Comparison of ENCODE assay signal across 36 cellular contexts in the genomic region with DNA sequence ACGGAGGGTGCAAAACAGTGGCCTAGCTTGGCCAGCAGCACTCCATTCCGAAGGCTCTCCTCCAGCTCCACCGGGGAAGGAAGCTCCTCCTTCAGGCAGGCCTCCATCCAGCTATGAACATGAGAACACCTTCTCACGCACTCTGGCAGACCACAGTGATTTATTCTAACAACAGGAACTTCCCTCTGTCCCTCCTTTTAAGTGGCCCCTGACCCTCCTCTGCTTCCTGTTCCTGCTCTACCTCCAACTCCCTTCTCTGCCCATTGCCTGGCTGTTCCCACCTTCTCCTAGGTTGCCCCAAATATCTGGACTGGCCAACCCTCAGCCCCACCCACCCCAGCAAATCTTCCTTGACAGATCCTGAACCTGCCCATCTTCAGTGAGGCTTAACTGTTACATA. TPM values are rescaled to one million over a fixed set of nuclear protein-coding genes. Genes with fewer than 3 reads are reported as not detected.
"Had no signal": no experiment of that assay in that cellular context is flagged by ENCODE, and none has a peak within 500 bp of the region (broad histone marks: within the 10 kb centered on the region; RNA-seq: fewer than 3 reads in every experiment).

No MANE protein-coding gene starts in this region.

- ATAC-seq: activated CD4-positive, CD25-positive, alpha-beta regulatory T cell treated with anti-CD3 and anti-CD28 coated beads, Interleukin-2, amount 50 U/mL, for 24 hours; activated CD8-positive, alpha-beta T cell treated with anti-CD3 and anti-CD28 coated beads for 36 hours; activated naive CD8-positive, alpha-beta T cell treated with anti-CD3 and anti-CD28 coated beads, Interleukin-2, amount 50 U/mL, for 24 hours; activated T-cell treated with anti-CD3 and anti-CD28 coated beads, Interleukin-2, amount 50 U/mL, for 4 hours; gastroesophageal sphincter; heart right ventricle; T-helper 17 cell had no signal

- H3K4me1 Mint-ChIP-seq: activated B cell treated with CpG ODN at 0.5 μM for 24 hours had no signal

- DNase-seq: activated B cell treated with CpG ODN at 0.5 μM for 24 hours; activated CD4-positive, alpha-beta T cell treated with anti-CD3 and anti-CD28 coated beads for 48 hours; activated CD4-positive, alpha-beta T cell treated with anti-CD3 and anti-CD28 coated beads, Interleukin-2, amount 50 U/mL, for 1 hour; activated CD4-positive, alpha-beta T cell treated with anti-CD3 and anti-CD28 coated beads, Interleukin-2, amount 50 U/mL, for 48 hours; activated CD8-positive, alpha-beta memory T cell treated with anti-CD3 and anti-CD28 coated beads for 24 hours; activated CD8-positive, alpha-beta T cell treated with anti-CD3 and anti-CD28 coated beads for 36 hours; activated effector memory CD4-positive, alpha-beta T cell treated with anti-CD3 and anti-CD28 coated beads, Interleukin-2, amount 50 U/mL, for 16 hours; activated naive CD4-positive, alpha-beta T cell treated with anti-CD3 and anti-CD28 coated beads for 36 hours; activated naive CD8-positive, alpha-beta T cell treated with anti-CD3 and anti-CD28 coated beads for 36 hours; activated naive CD8-positive, alpha-beta T cell treated with anti-CD3 and anti-CD28 coated beads, Interleukin-2, amount 50 U/mL, for 24 hours; activated T-cell treated with anti-CD3 and anti-CD28 coated beads, Interleukin-2, amount 50 U/mL, for 4 hours; adrenal gland; amygdala; central memory CD4-positive, alpha-beta T cell; cerebellar nuclear complex; colonic mucosa; effector CD8-positive, alpha-beta T cell; esophagus squamous epithelium; foreskin melanocyte; heart right ventricle; T-helper 17 cell; T1000; WERI-Rb-1 had no signal

- H3K27me3 Mint-ChIP-seq: brain had no signal

- H3K4me3 Mint-ChIP-seq: activated B cell treated with CpG ODN at 0.5 μM for 24 hours; activated CD8-positive, alpha-beta T cell treated with anti-CD3 and anti-CD28 coated beads for 36 hours; activated naive CD4-positive, alpha-beta T cell treated with anti-CD3 and anti-CD28 coated beads for 36 hours; activated naive CD4-positive, alpha-beta T cell treated with anti-CD3 and anti-CD28 coated beads, Interleukin-2, amount 50 U/mL, for 24 hours; activated naive CD8-positive, alpha-beta T cell treated with anti-CD3 and anti-CD28 coated beads for 36 hours; activated naive CD8-positive, alpha-beta T cell treated with anti-CD3 and anti-CD28 coated beads, Interleukin-2, amount 50 U/mL, for 24 hours; activated T-cell treated with anti-CD3 and anti-CD28 coated beads, Interleukin-2, amount 50 U/mL, for 4 hours; brain; T-helper 17 cell; T-helper 2 cell treated with Interferon-gamma antibody and Interleukin-4, amounts not matched to agents 5 μg/mL and 100 μg/mL, for 36 hours had no signal

- H3K36me3 Mint-ChIP-seq: activated naive CD4-positive, alpha-beta T cell treated with anti-CD3 and anti-CD28 coated beads, Interleukin-2, amount 50 U/mL, for 24 hours; brain had no signal

- H3K9me3 Mint-ChIP-seq: activated B cell treated with CpG ODN at 0.5 μM for 24 hours; activated CD8-positive, alpha-beta T cell treated with anti-CD3 and anti-CD28 coated beads for 36 hours; activated naive CD4-positive, alpha-beta T cell treated with anti-CD3 and anti-CD28 coated beads for 36 hours; activated naive CD4-positive, alpha-beta T cell treated with anti-CD3 and anti-CD28 coated beads, Interleukin-2, amount 50 U/mL, for 24 hours; activated naive CD8-positive, alpha-beta T cell treated with anti-CD3 and anti-CD28 coated beads for 36 hours; activated naive CD8-positive, alpha-beta T cell treated with anti-CD3 and anti-CD28 coated beads, Interleukin-2, amount 50 U/mL, for 24 hours; activated T-cell treated with anti-CD3 and anti-CD28 coated beads, Interleukin-2, amount 50 U/mL, for 4 hours; activated T-helper 2 cell treated with anti-CD3 and anti-CD28 coated beads, Interferon-gamma antibody, Interleukin-2, Interleukin-4, amounts not matched to agents 10 μg/mL and 5 μg/mL and 100 μg/mL, durations not matched to agents 14 hours and 24 hours and 36 hours; brain; T-helper 2 cell treated with Interferon-gamma antibody and Interleukin-4, amounts not matched to agents 5 μg/mL and 100 μg/mL, for 36 hours had no signal

- H3K27ac Mint-ChIP-seq: activated B cell treated with CpG ODN at 0.5 μM for 24 hours; activated CD8-positive, alpha-beta T cell treated with anti-CD3 and anti-CD28 coated beads for 36 hours; activated naive CD4-positive, alpha-beta T cell treated with anti-CD3 and anti-CD28 coated beads for 36 hours; activated naive CD4-positive, alpha-beta T cell treated with anti-CD3 and anti-CD28 coated beads, Interleukin-2, amount 50 U/mL, for 24 hours; activated naive CD8-positive, alpha-beta T cell treated with anti-CD3 and anti-CD28 coated beads for 36 hours; activated naive CD8-positive, alpha-beta T cell treated with anti-CD3 and anti-CD28 coated beads, Interleukin-2, amount 50 U/mL, for 24 hours; activated T-helper 2 cell treated with anti-CD3 and anti-CD28 coated beads, Interferon-gamma antibody, Interleukin-2, Interleukin-4, amounts not matched to agents 10 μg/mL and 5 μg/mL and 100 μg/mL, durations not matched to agents 14 hours and 24 hours and 36 hours; brain; T-helper 17 cell; T-helper 2 cell treated with Interferon-gamma antibody and Interleukin-4, amounts not matched to agents 5 μg/mL and 100 μg/mL, for 36 hours had no signal

RNA-seq across cellular contexts. Expression of a gene that starts 5.9 kb away (rescaled TPM):
- total RNA-seq: ascending aorta, T-helper 17 cell had no signal

RNA-seq across cellular contexts. Expression of a gene that starts 13.1 kb away (rescaled TPM):
- total RNA-seq: adrenal gland, ascending aorta, breast epithelium, colonic mucosa, dermis microvascular lymphatic vessel endothelial cell, endothelial cell of umbilical vein, esophagus squamous epithelium, fibroblast of lung, fibroblast of villous mesenchyme, gastroesophageal sphincter, glomerular endothelial cell had no signal

RNA-seq across cellular contexts. Expression of a gene that starts 52.8 kb away (rescaled TPM):
- total RNA-seq: activated B cell treated with CpG ODN at 0.5 μM for 24 hours; activated CD8-positive, alpha-beta T cell treated with anti-CD3 and anti-CD28 coated beads for 36 hours; activated naive CD8-positive, alpha-beta T cell treated with anti-CD3 and anti-CD28 coated beads for 36 hours; activated T-cell treated with anti-CD3 and anti-CD28 coated beads, Interleukin-2, amount 50 U/mL, for 4 hours; activated T-helper 2 cell treated with anti-CD3 and anti-CD28 coated beads, Interferon-gamma antibody, Interleukin-2, Interleukin-4, amounts not matched to agents 10 μg/mL and 5 μg/mL and 100 μg/mL, durations not matched to agents 14 hours and 24 hours and 36 hours; breast epithelium; dermis microvascular lymphatic vessel endothelial cell; endothelial cell of umbilical vein; fibroblast of lung; fibroblast of villous mesenchyme; glomerular endothelial cell had no signal
